Comparison of ENCODE assay signal across 8 cellular contexts in genomic region chr9:92501671-92502393, GRCh38. TPM values are rescaled to one million over a fixed set of nuclear protein-coding genes. Genes with fewer than 3 reads are reported as not detected.
DNase-seq lines count a peak whose midpoint lies in the region; ATAC-seq and TF ChIP-seq lines count a peak whose summit lies in the region.

No MANE protein-coding gene starts in this region.

- H3K4me3 ChIP-seq in LNCaP clone FGC (ENCODE audit: low read depth, low read length) (no peak overlapping the region), cardiac fibroblast (replicated peaks in 1 of 2; ENCODE audit: low read depth in 2 of 2, low read length in 2 of 2) (no peak overlapping the region)

- ATAC-seq in HG02885 (IDR thresholded peaks at IDR 0.05; ENCODE audit: poor library complexity, unreplicated experiment) (no peak), GM21786 (IDR thresholded peaks at IDR 0.05; ENCODE audit: unreplicated experiment) (no peak)

- DNase-seq in NOMO-1 treated with DMSO at 0.1 percent for 48 hours (lab: John Stamatoyannopoulos, UW; ENCODE audit: unreplicated experiment), result peak; percentile 30
- DNase-seq in NOMO-1 treated with dmso at 0.1 percent for 144 hours (lab: John Stamatoyannopoulos, UW; ENCODE audit: unreplicated experiment), result no peak
- no peak for DNase-seq in LNCaP clone FGC (ENCODE audit: low read depth)
- peak; percentile 55 to 75 for DNase-seq in cardiac fibroblast (ENCODE audit: low read depth in 2 of 2)
- DNase-seq in lung microvascular endothelial cell (ENCODE audit: low read depth in 2 of 2), result peak; percentile 36 to 74
- DNase-seq in T-helper 9 cell, result no peak

- TF ChIP-seq CTCF in LNCaP clone FGC (IDR thresholded peaks at IDR 0.05; ENCODE audit: control insufficient read depth, extremely low read depth, insufficient read depth), result peak; percentile 71
- TF ChIP-seq CTCF in cardiac fibroblast (IDR thresholded peaks at IDR 0.05; ENCODE audit: low read depth, low read length), result peak; percentile 66

RNA-seq across cellular contexts. Expression of gene ASPN, which starts 19.5 kb away (rescaled TPM):
- not detected in 2 replicates for total RNA-seq in lung microvascular endothelial cell

RNA-seq across cellular contexts. Expression of gene ECM2, which starts 34.0 kb away (rescaled TPM):
- not detected in 2 replicates for total RNA-seq in lung microvascular endothelial cell

Comparison
In these comparisons a context has a peak if more than half of its experiments do, and no peak if none do; other contexts are left out.
1. DNase-seq: peak in NOMO-1 treated with DMSO at 0.1 percent for 48 hours (single experiment), cardiac fibroblast (2 of 2) and lung microvascular endothelial cell (2 of 2); none in NOMO-1 treated with dmso at 0.1 percent for 144 hours (single experiment), LNCaP clone FGC (single experiment) and T-helper 9 cell (single experiment).